ENCODE assay signal across 23 cellular contexts in the genomic region with DNA sequence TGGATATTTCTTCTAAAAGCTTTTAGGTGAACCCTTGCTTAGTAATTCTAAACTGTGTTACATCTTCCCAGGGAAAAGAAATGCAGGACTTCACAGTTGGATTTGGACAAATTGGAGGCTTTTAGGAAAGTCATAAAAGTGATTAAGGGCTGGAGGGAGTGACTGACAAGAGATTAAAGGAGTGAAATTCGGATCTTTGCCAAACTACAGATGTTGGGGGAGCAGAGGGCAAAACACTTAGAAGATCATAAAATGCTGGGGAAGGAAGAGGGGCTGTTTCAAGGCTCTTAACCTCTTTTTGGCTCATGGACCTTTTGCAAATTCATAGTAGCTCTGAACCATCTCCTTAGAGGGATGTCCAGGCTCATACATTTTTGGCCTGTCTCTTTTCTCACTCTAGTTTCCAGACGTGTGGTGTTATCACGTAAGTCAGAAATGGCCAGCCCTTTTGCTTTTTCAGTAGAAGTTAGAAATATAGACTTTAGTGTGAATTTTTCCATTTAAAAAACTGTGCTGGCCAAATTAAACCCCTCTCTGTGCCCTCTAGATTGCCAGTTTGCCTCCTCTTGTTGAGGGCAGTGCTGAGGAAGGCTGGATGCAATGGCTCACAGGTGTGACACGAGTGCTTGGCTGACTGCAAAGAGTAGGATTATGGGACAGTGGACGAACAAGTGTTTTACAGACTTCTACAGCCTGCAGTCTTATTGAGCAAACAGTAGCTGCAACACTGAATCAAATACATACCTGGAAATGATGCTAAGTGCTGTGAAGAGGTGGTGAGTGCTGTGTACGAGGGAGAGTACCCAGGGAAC.
"Had no signal": no experiment of that assay in that cellular context is flagged by ENCODE, and none has a peak within 500 bp of the region (broad histone marks: within the 10 kb centered on the region; RNA-seq: fewer than 3 reads in every experiment).

No MANE protein-coding gene starts in this region.

- H3K27me3 ChIP-seq: gastrocnemius medialis, heart right ventricle, neural progenitor cell, right lobe of liver, suprapubic skin, thyroid gland, uterus had no signal

- H3K9me3 Mint-ChIP-seq: neural progenitor cell; stimulated activated effector memory CD8-positive, alpha-beta T cell treated with anti-CD3 and anti-CD28 coated beads, Interleukin-12 subunit alpha, Interleukin-12 subunit beta, amount 100 ng/mL, for 72 hours had no signal

- H3K9me3 ChIP-seq: gastrocnemius medialis, prostate gland, right lobe of liver, suprapubic skin, thyroid gland, uterus had no signal

- H3K36me3 Mint-ChIP-seq: naive thymus-derived CD4-positive, alpha-beta T cell; neural progenitor cell; stimulated activated effector memory CD8-positive, alpha-beta T cell treated with anti-CD3 and anti-CD28 coated beads, Interleukin-12 subunit alpha, Interleukin-12 subunit beta, amount 100 ng/mL, for 72 hours had no signal

- H3K4me1 ChIP-seq: gastrocnemius medialis, neural progenitor cell, parathyroid adenoma, prostate gland, right lobe of liver, suprapubic skin, thyroid gland, uterus had no signal

- H3K27ac Mint-ChIP-seq: naive thymus-derived CD4-positive, alpha-beta T cell; neural progenitor cell; stimulated activated effector memory CD8-positive, alpha-beta T cell treated with anti-CD3 and anti-CD28 coated beads, Interleukin-12 subunit alpha, Interleukin-12 subunit beta, amount 100 ng/mL, for 72 hours; type B pancreatic cell had no signal

- DNase-seq: effector memory CD4-positive, alpha-beta T cell; gastrocnemius medialis; heart right ventricle; islet precursor cell; left ventricle myocardium superior; mesenchymal stem cell; midbrain; naive thymus-derived CD4-positive, alpha-beta T cell; nucleus accumbens; right lobe of liver; stimulated activated CD4-positive, alpha-beta T cell treated with anti-CD3 and anti-CD28 coated beads, Interleukin-4, amount 100 ng/mL, for 1 hour; stimulated activated CD8-positive, alpha-beta memory T cell treated with anti-CD3 and anti-CD28 coated beads, Interleukin-4, amount 100 ng/mL, for 48 hours; stimulated activated naive CD8-positive, alpha-beta T cell treated with anti-CD3 and anti-CD28 coated beads, Interleukin-15, Interleukin-2, amounts not matched to agents 100 U/mL and 50 U/mL, for 24 hours; thyroid gland; uterus had no signal

- H3K27ac ChIP-seq: gastrocnemius medialis, heart right ventricle, neural progenitor cell, parathyroid adenoma, prostate gland, right lobe of liver, suprapubic skin, thyroid gland, uterus had no signal

- H3K4me3 ChIP-seq: gastrocnemius medialis, heart right ventricle, lung, neural progenitor cell, prostate gland, right lobe of liver, suprapubic skin, thyroid gland, uterus had no signal

- H3K4me1 Mint-ChIP-seq: stimulated activated effector memory CD8-positive, alpha-beta T cell treated with anti-CD3 and anti-CD28 coated beads, Interleukin-12 subunit alpha, Interleukin-12 subunit beta, amount 100 ng/mL, for 72 hours had no signal

- H3K4me3 Mint-ChIP-seq: naive thymus-derived CD4-positive, alpha-beta T cell; neural progenitor cell; stimulated activated effector memory CD8-positive, alpha-beta T cell treated with anti-CD3 and anti-CD28 coated beads, Interleukin-12 subunit alpha, Interleukin-12 subunit beta, amount 100 ng/mL, for 72 hours; type B pancreatic cell had no signal

- H3K36me3 ChIP-seq: gastrocnemius medialis, heart right ventricle, neural progenitor cell, prostate gland, right lobe of liver, suprapubic skin, thyroid gland, uterus had no signal

- ATAC-seq: esophagus mucosa; gastrocnemius medialis; heart right ventricle; left ventricle myocardium superior; naive thymus-derived CD4-positive, alpha-beta T cell; right lobe of liver; stimulated activated effector memory CD8-positive, alpha-beta T cell treated with anti-CD3 and anti-CD28 coated beads, Interleukin-12 subunit alpha, Interleukin-12 subunit beta, amount 100 ng/mL, for 72 hours; stimulated activated naive CD8-positive, alpha-beta T cell treated with anti-CD3 and anti-CD28 coated beads, Interleukin-15, Interleukin-2, amounts not matched to agents 100 U/mL and 50 U/mL, for 24 hours had no signal

- H3K27me3 Mint-ChIP-seq: type B pancreatic cell had no signal
